ENCODE assay signal across 8 cellular contexts in the genomic region with DNA sequence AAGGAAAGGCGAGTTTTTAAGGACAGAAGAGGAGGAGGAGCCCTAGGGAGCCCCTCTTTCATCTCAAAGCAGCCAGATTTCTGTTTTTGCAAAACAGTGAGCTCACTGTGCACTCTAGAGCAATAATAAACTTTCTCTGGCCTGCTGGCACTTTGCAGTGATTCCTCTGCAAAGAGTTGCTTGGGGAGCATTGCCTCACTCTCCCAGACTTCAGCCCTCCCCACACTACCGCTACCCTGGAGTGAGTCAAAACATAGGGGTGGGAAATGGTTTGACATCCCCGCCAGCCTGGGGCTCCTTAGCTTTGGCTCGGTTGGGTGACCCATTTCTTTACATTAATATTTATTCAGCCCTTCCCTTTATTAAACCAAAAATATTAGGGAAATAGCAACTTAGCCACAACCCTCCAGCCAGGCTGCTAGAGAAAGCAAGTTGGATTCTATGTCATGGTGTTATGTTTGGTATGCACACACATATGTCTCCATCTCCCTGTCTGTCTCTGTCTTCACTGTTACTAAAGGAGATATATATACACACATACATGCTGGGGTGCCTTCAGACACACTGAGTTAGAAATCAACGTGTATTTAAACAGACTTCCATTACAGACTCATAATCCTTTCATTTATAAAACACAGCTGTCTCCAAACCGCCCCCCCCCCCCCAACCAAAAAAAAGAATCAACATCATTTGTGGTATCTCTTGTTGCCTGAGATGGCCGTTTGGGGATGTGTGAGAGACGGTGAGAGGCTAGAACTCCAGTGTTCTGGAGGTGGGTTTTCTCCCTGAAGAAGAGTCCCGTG. TPM values are rescaled to one million over a fixed set of nuclear protein-coding genes. Genes with fewer than 3 reads are reported as not detected.
A peak's percentile ranks its signal among the peaks of the same experiment; 100 is the strongest.
DNase-seq lines count a peak whose midpoint lies in the region; ATAC-seq lines count a peak whose summit lies in the region.

No MANE protein-coding gene starts in this region.

- peaks cover 8% of the 10 kb centered on the region for H3K36me3 Mint-ChIP-seq in T-helper 1 cell treated with Interleukin-12 subunit alpha and Interleukin-12 subunit beta and Interleukin-4 antibody, amounts not matched to agents 30 μg/mL and 1 μg/mL, for 36 hours (ENCODE audit: low read depth)
- peaks cover 10% of the 10 kb centered on the region for H3K36me3 Mint-ChIP-seq in activated naive CD8-positive, alpha-beta T cell treated with anti-CD3 and anti-CD28 coated beads for 36 hours

- peak overlapping the region; percentile 87 for H3K4me3 Mint-ChIP-seq in T-helper 1 cell treated with Interleukin-12 subunit alpha and Interleukin-12 subunit beta and Interleukin-4 antibody, amounts not matched to agents 30 μg/mL and 1 μg/mL, for 36 hours
- H3K4me3 Mint-ChIP-seq in activated naive CD8-positive, alpha-beta T cell treated with anti-CD3 and anti-CD28 coated beads for 36 hours, result peak overlapping the region; percentile 91

- no peak for DNase-seq in T-helper 1 cell
- DNase-seq in activated naive CD8-positive, alpha-beta T cell treated with anti-CD3 and anti-CD28 coated beads for 36 hours, result no peak
- DNase-seq in stromal cell of bone marrow (ENCODE audit: low read depth), result peak; percentile 87
- DNase-seq in HuH-7 (ENCODE audit: low spot score), result no peak
- no peak for DNase-seq in NK-92 (lab: John Stamatoyannopoulos, UW; ENCODE audit: unreplicated experiment)

- peak overlapping the region; percentile 89 for H3K27ac ChIP-seq in iPS-20b (ENCODE audit: low read length)

- H3K4me3 ChIP-seq in iPS-20b (ENCODE audit: low read length), result peak overlapping the region; percentile 72; the same call in 1 of the 2 replicates

- no peaks in the 10 kb centered on the region for H3K27me3 Mint-ChIP-seq in T-helper 1 cell treated with Interleukin-12 subunit alpha and Interleukin-12 subunit beta and Interleukin-4 antibody, amounts not matched to agents 30 μg/mL and 1 μg/mL, for 36 hours (ENCODE audit: low read depth)
- no peaks in the 10 kb centered on the region for H3K27me3 Mint-ChIP-seq in activated naive CD8-positive, alpha-beta T cell treated with anti-CD3 and anti-CD28 coated beads for 36 hours

- H3K36me3 ChIP-seq in iPS-20b (ENCODE audit: insufficient read depth, low read depth, low read length), result no peaks in the 10 kb centered on the region

- peaks cover 54% of the 10 kb centered on the region for H3K4me1 Mint-ChIP-seq in T-helper 1 cell treated with Interleukin-12 subunit alpha and Interleukin-12 subunit beta and Interleukin-4 antibody, amounts not matched to agents 30 μg/mL and 1 μg/mL, for 36 hours (ENCODE audit: low read depth)
- peaks cover 50% of the 10 kb centered on the region for H3K4me1 Mint-ChIP-seq in activated naive CD8-positive, alpha-beta T cell treated with anti-CD3 and anti-CD28 coated beads for 36 hours

- H3K27me3 ChIP-seq in iPS-20b (ENCODE audit: insufficient read depth, low read length), result peaks cover 7% of the 10 kb centered on the region; the same call in 1 of the 2 replicates

- peak overlapping the region; percentile 86 for H3K27ac Mint-ChIP-seq in T-helper 1 cell treated with Interleukin-12 subunit alpha and Interleukin-12 subunit beta and Interleukin-4 antibody, amounts not matched to agents 30 μg/mL and 1 μg/mL, for 36 hours
- H3K27ac Mint-ChIP-seq in activated naive CD8-positive, alpha-beta T cell treated with anti-CD3 and anti-CD28 coated beads for 36 hours, result peak overlapping the region; percentile 99

- H3K9me3 ChIP-seq in iPS-20b (ENCODE audit: insufficient read depth, low read depth, low read length), result no peaks in the 10 kb centered on the region

- H3K4me1 ChIP-seq in iPS-20b (ENCODE audit: insufficient read depth, low read length), result peaks cover 37% of the 10 kb centered on the region

- peak overlapping the region; percentile 86; the same call in 1 of the 2 replicates for H3K9ac ChIP-seq in iPS-20b (ENCODE audit: low read depth, low read length)

- no peaks in the 10 kb centered on the region for H3K9me3 Mint-ChIP-seq in T-helper 1 cell treated with Interleukin-12 subunit alpha and Interleukin-12 subunit beta and Interleukin-4 antibody, amounts not matched to agents 30 μg/mL and 1 μg/mL, for 36 hours
- no peaks in the 10 kb centered on the region for H3K9me3 Mint-ChIP-seq in activated naive CD8-positive, alpha-beta T cell treated with anti-CD3 and anti-CD28 coated beads for 36 hours

- no peak for ATAC-seq in HG03095 (IDR thresholded peaks at IDR 0.05; ENCODE audit: unreplicated experiment)

RNA-seq across cellular contexts. Expression of gene IRF2BPL, which starts 3.4 kb away (rescaled TPM):
- 10 to 100 TPM; 34.8 to 36.2 TPM for total RNA-seq in activated naive CD8-positive, alpha-beta T cell treated with anti-CD3 and anti-CD28 coated beads for 36 hours
